Comparison of ENCODE assay signal across 20 cellular contexts in the genomic region with DNA sequence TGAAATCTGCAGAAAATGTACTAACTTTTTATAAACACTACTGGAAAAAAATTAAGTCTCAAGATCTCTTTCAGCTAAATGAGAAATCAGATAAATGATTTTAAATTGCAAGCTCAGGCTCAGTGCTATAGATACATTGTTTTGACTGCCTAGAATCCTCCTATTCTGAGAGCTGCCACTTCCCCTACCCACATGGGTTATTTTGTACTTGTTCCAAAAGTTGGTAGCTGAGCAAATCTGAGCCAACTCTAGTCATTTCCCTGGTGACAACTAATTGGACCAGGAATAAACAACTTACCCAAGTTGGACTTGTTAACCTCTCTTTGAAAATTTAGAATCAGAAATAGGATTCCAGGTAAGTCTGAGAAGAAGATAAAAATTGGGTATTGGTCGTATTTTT.
"Had no signal": no experiment of that assay in that cellular context is flagged by ENCODE, and none has a peak within 500 bp of the region (broad histone marks: within the 10 kb centered on the region; RNA-seq: fewer than 3 reads in every experiment).

No MANE protein-coding gene starts in this region.

- H3K9me3 ChIP-seq: breast epithelium had no signal

- ATAC-seq: activated CD4-positive, CD25-positive, alpha-beta regulatory T cell treated with anti-CD3 and anti-CD28 coated beads, Interleukin-2, amount 50 U/mL, for 24 hours; activated CD8-positive, alpha-beta T cell treated with anti-CD3 and anti-CD28 coated beads for 36 hours had no signal

- DNase-seq: activated CD4-positive, alpha-beta T cell treated with anti-CD3 and anti-CD28 coated beads for 4 hours; activated CD8-positive, alpha-beta memory T cell treated with anti-CD3 and anti-CD28 coated beads, Interleukin-2, amount 50 U/mL, for 48 hours; activated CD8-positive, alpha-beta T cell treated with anti-CD3 and anti-CD28 coated beads for 36 hours; activated effector memory CD4-positive, alpha-beta T cell treated with Interleukin-2 at 50 U/mL for 16 hours; activated naive CD4-positive, alpha-beta T cell; activated T-cell treated with anti-CD3 and anti-CD28 coated beads, Interleukin-2, amount 50 U/mL, for 1 hour; aorta; caudate nucleus; NCI-H1048; NCI-H1417; NCI-H2029; NCI-H2107; NCI-H2171 treated with DMSO at 0.1 percent for 48 hours; NCI-H226; NCI-H526 treated with DMSO at 0.1 percent for 48 hours; NCI-H82; NK-92 treated with Interleukin-12 subunit alpha and Interleukin-12 subunit beta, amount 100 ng/mL, for 24 hours; SHP77 treated with DMSO at 0.1 percent for 48 hours had no signal

- H3K4me1 ChIP-seq: breast epithelium had no signal

- H3K36me3 ChIP-seq: breast epithelium had no signal

- H3K27ac ChIP-seq: breast epithelium had no signal

- H3K4me3 ChIP-seq: breast epithelium had no signal

- H3K27me3 ChIP-seq: breast epithelium had no signal
